Comparison of ENCODE assay signal across 8 cellular contexts in the genomic region with DNA sequence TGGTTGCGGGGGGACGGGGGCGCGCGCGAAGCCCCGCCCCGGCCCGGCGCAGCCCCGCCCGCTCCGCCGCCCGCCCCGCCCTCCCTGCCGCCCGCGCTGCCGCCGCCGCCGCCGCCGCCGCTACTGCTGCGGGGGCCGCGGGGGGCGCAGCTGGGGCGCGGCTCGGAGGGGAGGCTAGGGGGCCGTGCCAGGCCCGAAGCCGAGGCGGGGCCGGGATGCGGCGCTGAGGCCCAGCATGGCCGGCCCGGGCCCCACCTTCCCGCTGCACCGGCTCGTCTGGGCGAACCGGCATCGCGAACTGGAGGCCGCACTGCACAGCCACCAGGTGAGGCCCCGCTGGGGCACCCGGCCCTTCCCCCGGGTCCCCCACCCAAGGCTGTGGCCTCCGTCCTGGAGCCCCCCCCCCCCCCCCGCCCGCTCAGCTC. TPM values are rescaled to one million over a fixed set of nuclear protein-coding genes. Genes with fewer than 3 reads are reported as not detected.
DNase-seq lines count a peak whose midpoint lies in the region; FAIRE-seq and TF ChIP-seq lines count a peak whose summit lies in the region.

TSS of gene ANKRD13D (plus strand) at position 78 of the 425 bp plus-strand sequence. CDS start at position 236, 158 bp downstream.

- 0% methylated on average over 7 of the region's 56 CpGs for WGBS in esophagus muscularis mucosa

- no peak for TF ChIP-seq CTCF in esophagus muscularis mucosa (IDR thresholded peaks at IDR 0.05)

- H2AFZ ChIP-seq in neuron (ENCODE audit: low read depth, low read length) = peak within 1 kb of the TSS; percentile 86

- H3K4me3 ChIP-seq in SJCRH30 (peak within 1 kb of the TSS; percentile 91), esophagus muscularis mucosa (peak within 1 kb of the TSS; percentile 66 to 97 (median 74)), neuron (ENCODE audit: low read length) (peak within 1 kb of the TSS; percentile 75)

- TF ChIP-seq EP300 in esophagus muscularis mucosa (IDR thresholded peaks at IDR 0.05) = no peak

- intact Hi-C loops in esophagus muscularis mucosa (cut with DNase I) = no loop called here

- peaks cover 7% of the 10 kb centered on the region for H3K4me1 ChIP-seq in SJCRH30
- H3K4me1 ChIP-seq in esophagus muscularis mucosa = peaks cover 36 to 79% (median 73%) of the 10 kb centered on the region in 4 donors
- peaks cover 15% of the 10 kb centered on the region for H3K4me1 ChIP-seq in neuron (ENCODE audit: insufficient read depth, low read length)

- TF ChIP-seq POLR2A in H54 (IDR thresholded peaks at IDR 0.05; ENCODE audit: low read depth, low read length) (peak; percentile 21; the same call in 1 of the 2 replicates), esophagus muscularis mucosa (IDR thresholded peaks at IDR 0.05; ENCODE audit: low read depth) (no peak)

- H3K36me3 ChIP-seq in SJCRH30 (peaks cover 24% of the 10 kb centered on the region), esophagus muscularis mucosa (peaks cover 15 to 52% (median 43%) of the 10 kb centered on the region in 4 donors), neuron (ENCODE audit: insufficient read depth, low read length) (peaks cover 26% of the 10 kb centered on the region)

- H3K9me3 ChIP-seq in SJCRH30 (replicated peaks) (no peaks in the 10 kb centered on the region), esophagus muscularis mucosa (no peaks in the 10 kb centered on the region), neuron (ENCODE audit: low read length) (no peaks in the 10 kb centered on the region)

- DNase-seq in GF-D8 (lab: John Stamatoyannopoulos, UW) (peak; percentile 56), H54 (ENCODE audit: insufficient read length, low spot score) (peak; percentile 65), SJCRH30 (no peak), esophagus muscularis mucosa (ENCODE audit: extremely low spot score) (no peak), NCI-H446 treated with DMSO at 0.1 percent for 48 hours (lab: John Stamatoyannopoulos, UW) (no peak), ecto neural progenitor cell (ENCODE audit: low spot score) (no peak)
- no peak for DNase-seq in effector CD8-positive, alpha-beta T cell (lab: John Stamatoyannopoulos, UW)

- H3K27ac ChIP-seq in SJCRH30 (peak within 1 kb of the TSS; percentile 95), esophagus muscularis mucosa (replicated peaks in 1 of 4) (peak within 1 kb of the TSS; percentile 88 to 98 (median 93))

- FAIRE-seq in H54 (lab: Jason Lieb, UNC) = no peak

- no peaks in the 10 kb centered on the region for H3K27me3 ChIP-seq in SJCRH30
- no peaks in the 10 kb centered on the region for H3K27me3 ChIP-seq in esophagus muscularis mucosa
- no peaks in the 10 kb centered on the region for H3K27me3 ChIP-seq in neuron (ENCODE audit: insufficient read depth, low read length)

RNA-seq across cellular contexts. Expression of gene ANKRD13D, which starts in this region (rescaled TPM):
- 15.3 and 19.9 TPM in 2 replicates for total RNA-seq in SJCRH30 (2014; rRNA removed; shearing (Covaris generic))
- total RNA-seq in esophagus muscularis mucosa = 10 to 100 TPM; 27.7 to 53.0 (median 39.5) TPM

Comparison
In these comparisons a context has a peak if more than half of its experiments do, and no peak if none do; other contexts are left out.
1. DNase-seq: peak in GF-D8 (single experiment) and H54 (single experiment); none in SJCRH30 (0 of 2), esophagus muscularis mucosa (single experiment), NCI-H446 treated with DMSO at 0.1 percent for 48 hours (single experiment), effector CD8-positive, alpha-beta T cell (single experiment) and ecto neural progenitor cell (single experiment).
2. Peak in every context shown above with its lines, with median percentiles within 50 percentile points of each other: H3K4me3 ChIP-seq.